Comparison of ENCODE assay signal across 27 cellular contexts in genomic region chr5:51829226-51829625, GRCh38.
DNase-seq lines count a peak whose midpoint lies in the region; ATAC-seq, FAIRE-seq and TF ChIP-seq lines count a peak whose summit lies in the region.
"Had no signal": no experiment of that assay in that cellular context is flagged by ENCODE, and none has a peak within 500 bp of the region (broad histone marks: within the 10 kb centered on the region; RNA-seq: fewer than 3 reads in every experiment).

No MANE protein-coding gene starts in this region.

- CTCF ChIA-PET in HCT116 (lab: Charles Lee): no interaction called here

- H3K4me1 ChIP-seq in HCT116 (ENCODE audit: control insufficient read depth in 1 of 2, insufficient read depth in 2 of 2, low read length in 2 of 2): peaks cover 0 to 15% of the 10 kb centered on the region in 2 experiments; a peak in 2 of 4 replicates
- H3K4me1 ChIP-seq: testis, vagina had no signal

- H3K27me3 ChIP-seq in HCT116 (ENCODE audit: insufficient read depth, low read length): no peaks in the 10 kb centered on the region
- H3K27me3 ChIP-seq: testis, vagina had no signal

- no TSS peak for BruUV-seq in HCT116 (replicated peaks; lab: Mats Ljungman, UMichigan)

- no peak for TF ChIP-seq RAD21 in HCT116 (IDR thresholded peaks at IDR 0.05; ENCODE audit: low read depth)

- H3K4me2 ChIP-seq in HCT116 (ENCODE audit: low read length): peak overlapping the region; percentile 31

- RAD21 ChIA-PET in HCT116 (lab: Charles Lee; ENCODE audit: low non-redundant PET in 1 of 2, low total read pairs in 2 of 2, uncharacterized antibody in 2 of 2, unreplicated experiment in 2 of 2): no interaction called here

- POLR2A ChIA-PET in HCT116 (lab: Charles Lee): no interaction called here

- peak; percentile 70 for FAIRE-seq in RCC 7860 (lab: Jason Lieb, UNC)
- FAIRE-seq: endometrium, K562, small intestine had no signal

- TF ChIP-seq CTCF in HCT116 (IDR thresholded peaks at IDR 0.05 in 2 of 3, conservative IDR thresholded peaks at IDR 0.05 in 1 of 3; ENCODE audit: borderline replicate concordance in 1 of 3, insufficient read depth in 1 of 3, low read depth in 2 of 3, low read length in 2 of 3) (no peak), epithelial cell of esophagus (IDR thresholded peaks at IDR 0.05; ENCODE audit: insufficient read depth, low read depth, low read length, missing control alignments) (no peak)

- no peak for TF ChIP-seq POLR2A in HCT116 (IDR thresholded peaks at IDR 0.05; ENCODE audit: borderline replicate concordance, extremely low read depth, insufficient read depth, insufficient read length)

- H3K36me3 ChIP-seq in HCT116 (ENCODE audit: control insufficient read depth in 1 of 2, insufficient read depth in 2 of 2, low read length in 2 of 2): no peaks in the 10 kb centered on the region
- H3K36me3 ChIP-seq: vagina, WERI-Rb-1 had no signal

- no peak overlapping the region for H3K9ac ChIP-seq in HCT116 (ENCODE audit: low read length)

- no peak overlapping the region for H3K27ac ChIP-seq in HCT116 (ENCODE audit: low read depth, low read length)
- H3K27ac ChIP-seq: testis, vagina, WERI-Rb-1 had no signal

- no peaks in the 10 kb centered on the region for H4K20me1 ChIP-seq in HCT116 (ENCODE audit: insufficient read depth)

- no peak overlapping the region for H3K4me3 ChIP-seq in HCT116 (replicated peaks in 1 of 2; ENCODE audit: low read depth in 1 of 2, low read length in 2 of 2)
- H3K4me3 ChIP-seq in epithelial cell of esophagus (ENCODE audit: low read length): no peak overlapping the region
- H3K4me3 ChIP-seq: K562, testis, vagina had no signal

- no peak overlapping the region for H2AFZ ChIP-seq in HCT116 (ENCODE audit: low read depth, low read length, poor library complexity, severe bottlenecking)

- H3K9me2 ChIP-seq in HCT116 (ENCODE audit: insufficient read depth): no peaks in the 10 kb centered on the region

- H3K79me2 ChIP-seq in HCT116 (ENCODE audit: insufficient read depth, low read length): no peaks in the 10 kb centered on the region

- H3K9me3 ChIP-seq in HCT116 (ENCODE audit: control insufficient read depth in 1 of 2, insufficient read depth in 1 of 2, low read depth in 1 of 2, low read length in 2 of 2): no peaks in the 10 kb centered on the region
- H3K9me3 ChIP-seq: testis, vagina had no signal

- DNase-seq in HCT116 (ENCODE audit: low read depth, low spot score): no peak
- peak; percentile 54 for DNase-seq in RCC 7860 (ENCODE audit: low spot score)
- peak; percentile 92 for DNase-seq in epithelial cell of esophagus (ENCODE audit: low read depth)
- DNase-seq in renal cortical epithelial cell (ENCODE audit: low read depth): peak; percentile 41
- no peak for DNase-seq in NCI-H345 (lab: John Stamatoyannopoulos, UW)
- no peak for DNase-seq in MV-4-11 (lab: John Stamatoyannopoulos, UW)
- DNase-seq in COLO829 (ENCODE audit: low spot score): no peak
- DNase-seq: activated CD4-positive, alpha-beta T cell treated with anti-CD3 and anti-CD28 coated beads, Interleukin-2, amount 50 U/mL, for 1 hour; activated CD8-positive, alpha-beta memory T cell treated with anti-CD3 and anti-CD28 coated beads, Interleukin-2, amount 10 ng/mL, durations not matched to agents 7 days and 5 days; activated naive CD4-positive, alpha-beta T cell treated with anti-CD3 and anti-CD28 coated beads, Interleukin-2, amount 10 ng/mL, durations not matched to agents 7 days and 5 days; central memory CD4-positive, alpha-beta T cell; DMS 273 treated with DMSO at 0.1 percent for 48 hours; GF-D8; GOT3; midbrain; natural killer cell; NCI-H524 treated with DMSO at 0.1 percent for 48 hours; NK-92 treated with Interleukin-12 subunit alpha and Interleukin-12 subunit beta, amount 100 ng/mL, for 24 hours; small intestine; stimulated activated CD4-positive, alpha-beta T cell treated with anti-CD3 and anti-CD28 coated beads, Interleukin-2, amount 100 ng/mL, for 24 hours; testis; WERI-Rb-1 had no signal

- intact Hi-C loops in HCT116 (cut with micrococcal nuclease): no loop called here

- peak; percentile 36; the same call in 1 of the 2 replicates for ATAC-seq in HCT116
- no peak for ATAC-seq in GM21381 (IDR thresholded peaks at IDR 0.05; ENCODE audit: unreplicated experiment)
- ATAC-seq: activated CD8-positive, alpha-beta memory T cell treated with anti-CD3 and anti-CD28 coated beads, Interleukin-2, amount 10 ng/mL, durations not matched to agents 7 days and 5 days; K562; natural killer cell; stimulated activated effector memory CD8-positive, alpha-beta T cell treated with anti-CD3 and anti-CD28 coated beads, Interleukin-12 subunit alpha, Interleukin-12 subunit beta, amount 100 ng/mL, for 72 hours had no signal

TF ChIP-seq in HCT116, 20 proteins besides CTCF, POLR2A, EP300 and RAD21:
- TF ChIP-seq ZBTB33 (IDR thresholded peaks at IDR 0.05; ENCODE audit: extremely low read depth, insufficient replicate concordance, low read length) (no peak), JUND (IDR thresholded peaks at IDR 0.05) (0 out of 2 replicates have a peak, but pooled peaks have one; percentile 25)

Comparison
In these comparisons a context has a peak if more than half of its experiments do, and no peak if none do; other contexts are left out.
1. DNase-seq: peak in RCC 7860 (single experiment), epithelial cell of esophagus (single experiment) and renal cortical epithelial cell (single experiment); none in HCT116 (single experiment), NCI-H345 (single experiment), MV-4-11 (single experiment) and COLO829 (single experiment).